In genomic region chr5:28328691-28329090, GRCh38 we compare ENCODE assay signal across 29 cellular contexts.
"Had no signal": no experiment of that assay in that cellular context is flagged by ENCODE, and none has a peak within 500 bp of the region (broad histone marks: within the 10 kb centered on the region; RNA-seq: fewer than 3 reads in every experiment).

No MANE protein-coding gene starts in this region.

- H3K4me3 ChIP-seq: cardiac muscle cell, esophagus squamous epithelium, gastroesophageal sphincter, heart left ventricle, mucosa of descending colon, ovary, psoas muscle, testis had no signal

- H3K27me3 Mint-ChIP-seq: activated CD4-positive, alpha-beta memory T cell treated with anti-CD3 and anti-CD28 coated beads, Interleukin-2, amount 10 ng/mL, durations not matched to agents 7 days and 5 days; activated CD8-positive, alpha-beta memory T cell treated with anti-CD3 and anti-CD28 coated beads, Interleukin-2, amount 10 ng/mL, durations not matched to agents 7 days and 5 days; activated naive CD8-positive, alpha-beta T cell treated with anti-CD3 and anti-CD28 coated beads, Interleukin-2, amount 10 ng/mL, durations not matched to agents 7 days and 5 days; activated T-helper 17 cell treated with anti-CD3 and anti-CD28 coated beads, Interleukin-2, amount 50 U/mL, for 72 hours; effector memory CD8-positive, alpha-beta T cell; naive thymus-derived CD8-positive, alpha-beta T cell; stimulated activated naive CD8-positive, alpha-beta T cell treated with anti-CD3 and anti-CD28 coated beads, Interleukin-15, amount 100 ng/mL, for 72 hours; T-cell; type B pancreatic cell had no signal

- H3K4me2 ChIP-seq: SK-N-SH had no signal

- H3K27me3 ChIP-seq: cardiac muscle cell, esophagus squamous epithelium, gastroesophageal sphincter, heart left ventricle, ovary, testis had no signal

- H3K9me3 ChIP-seq: gastroesophageal sphincter, ovary, SK-N-SH, testis had no signal

- H3K27ac ChIP-seq: cardiac muscle cell, esophagus squamous epithelium, gastroesophageal sphincter, heart left ventricle, ovary, psoas muscle, testis had no signal

- H3K4me3 Mint-ChIP-seq: activated CD4-positive, alpha-beta memory T cell treated with anti-CD3 and anti-CD28 coated beads, Interleukin-2, amount 10 ng/mL, durations not matched to agents 7 days and 5 days; activated CD8-positive, alpha-beta memory T cell treated with anti-CD3 and anti-CD28 coated beads, Interleukin-2, amount 10 ng/mL, durations not matched to agents 7 days and 5 days; activated naive CD8-positive, alpha-beta T cell treated with anti-CD3 and anti-CD28 coated beads, Interleukin-2, amount 10 ng/mL, durations not matched to agents 7 days and 5 days; activated T-helper 17 cell treated with anti-CD3 and anti-CD28 coated beads, Interleukin-2, amount 50 U/mL, for 72 hours; effector memory CD8-positive, alpha-beta T cell; naive thymus-derived CD8-positive, alpha-beta T cell; stimulated activated naive CD8-positive, alpha-beta T cell treated with anti-CD3 and anti-CD28 coated beads, Interleukin-15, amount 100 ng/mL, for 72 hours; T-cell; type B pancreatic cell; WTC11 had no signal

- H3K4me1 Mint-ChIP-seq: activated CD4-positive, alpha-beta memory T cell treated with anti-CD3 and anti-CD28 coated beads, Interleukin-2, amount 10 ng/mL, durations not matched to agents 7 days and 5 days; activated CD8-positive, alpha-beta memory T cell treated with anti-CD3 and anti-CD28 coated beads, Interleukin-2, amount 10 ng/mL, durations not matched to agents 7 days and 5 days; activated naive CD8-positive, alpha-beta T cell treated with anti-CD3 and anti-CD28 coated beads, Interleukin-2, amount 10 ng/mL, durations not matched to agents 7 days and 5 days; activated T-helper 17 cell treated with anti-CD3 and anti-CD28 coated beads, Interleukin-2, amount 50 U/mL, for 72 hours; naive thymus-derived CD8-positive, alpha-beta T cell; stimulated activated naive CD8-positive, alpha-beta T cell treated with anti-CD3 and anti-CD28 coated beads, Interleukin-15, amount 100 ng/mL, for 72 hours; T-cell; WTC11 had no signal

- H3K36me3 ChIP-seq: cardiac muscle cell, esophagus squamous epithelium, gastroesophageal sphincter, heart left ventricle, ovary had no signal

- DNase-seq: activated CD4-positive, alpha-beta memory T cell treated with anti-CD3 and anti-CD28 coated beads, Interleukin-2, amount 10 ng/mL, durations not matched to agents 7 days and 5 days; activated CD4-positive, alpha-beta T cell treated with anti-CD3 and anti-CD28 coated beads for 4 hours; activated CD8-positive, alpha-beta memory T cell treated with anti-CD3 and anti-CD28 coated beads, Interleukin-2, amount 10 ng/mL, durations not matched to agents 7 days and 5 days; activated naive CD4-positive, alpha-beta T cell; activated naive CD8-positive, alpha-beta T cell treated with anti-CD3 and anti-CD28 coated beads, Interleukin-2, amount 10 ng/mL, durations not matched to agents 7 days and 5 days; activated T-cell treated with anti-CD3 and anti-CD28 coated beads, Interleukin-2, amount 50 U/mL, for 1 hour; aorta; effector memory CD8-positive, alpha-beta T cell; esophagus squamous epithelium; heart left ventricle; left ventricle myocardium superior; mesenchymal stem cell; mucosa of descending colon; naive thymus-derived CD8-positive, alpha-beta T cell; ovary; psoas muscle; right cardiac atrium; SK-N-SH; small intestine; stimulated activated CD4-positive, alpha-beta T cell treated with anti-CD3 and anti-CD28 coated beads, Interleukin-15, amount 100 ng/mL, for 24 hours; stimulated activated CD4-positive, alpha-beta T cell treated with anti-CD3 and anti-CD28 coated beads, Interleukin-4, amount 100 ng/mL, for 1 hour; stimulated activated naive CD8-positive, alpha-beta T cell treated with anti-CD3 and anti-CD28 coated beads, Interleukin-15, amount 100 ng/mL, for 72 hours; T-cell; testis had no signal

- H3K9ac ChIP-seq: SK-N-SH had no signal

- H3K9me3 Mint-ChIP-seq: type B pancreatic cell had no signal

- H3K36me3 Mint-ChIP-seq: activated CD8-positive, alpha-beta memory T cell treated with anti-CD3 and anti-CD28 coated beads, Interleukin-2, amount 10 ng/mL, durations not matched to agents 7 days and 5 days; activated naive CD8-positive, alpha-beta T cell treated with anti-CD3 and anti-CD28 coated beads, Interleukin-2, amount 10 ng/mL, durations not matched to agents 7 days and 5 days; naive thymus-derived CD8-positive, alpha-beta T cell; T-cell; type B pancreatic cell had no signal

- H3K27ac Mint-ChIP-seq: activated CD4-positive, alpha-beta memory T cell treated with anti-CD3 and anti-CD28 coated beads, Interleukin-2, amount 10 ng/mL, durations not matched to agents 7 days and 5 days; activated CD8-positive, alpha-beta memory T cell treated with anti-CD3 and anti-CD28 coated beads, Interleukin-2, amount 10 ng/mL, durations not matched to agents 7 days and 5 days; activated naive CD8-positive, alpha-beta T cell treated with anti-CD3 and anti-CD28 coated beads, Interleukin-2, amount 10 ng/mL, durations not matched to agents 7 days and 5 days; activated T-helper 17 cell treated with anti-CD3 and anti-CD28 coated beads, Interleukin-2, amount 50 U/mL, for 72 hours; effector memory CD8-positive, alpha-beta T cell; naive thymus-derived CD8-positive, alpha-beta T cell; stimulated activated naive CD8-positive, alpha-beta T cell treated with anti-CD3 and anti-CD28 coated beads, Interleukin-15, amount 100 ng/mL, for 72 hours; T-cell; type B pancreatic cell; WTC11 had no signal

- H3K4me1 ChIP-seq: esophagus squamous epithelium, gastroesophageal sphincter, heart left ventricle, psoas muscle, testis had no signal

- ATAC-seq: activated CD8-positive, alpha-beta memory T cell treated with anti-CD3 and anti-CD28 coated beads, Interleukin-2, amount 10 ng/mL, durations not matched to agents 7 days and 5 days; activated T-helper 17 cell treated with anti-CD3 and anti-CD28 coated beads, Interleukin-2, amount 50 U/mL, for 72 hours; effector memory CD8-positive, alpha-beta T cell; gastroesophageal sphincter; heart left ventricle; left ventricle myocardium superior; mucosa of descending colon; naive thymus-derived CD8-positive, alpha-beta T cell; psoas muscle; right cardiac atrium; stimulated activated naive CD8-positive, alpha-beta T cell treated with anti-CD3 and anti-CD28 coated beads, Interleukin-15, amount 100 ng/mL, for 72 hours; T-cell; WTC11 had no signal
